Comparison of ENCODE assay signal across 9 cellular contexts in genomic region chr7:6530626-6531491, GRCh38. TPM values are rescaled to one million over a fixed set of nuclear protein-coding genes. Genes with fewer than 3 reads are reported as not detected.
DNase-seq lines count a peak whose midpoint lies in the region; ATAC-seq and TF ChIP-seq lines count a peak whose summit lies in the region.
"Had no signal": no experiment of that assay in that cellular context is flagged by ENCODE, and none has a peak within 500 bp of the region (broad histone marks: within the 10 kb centered on the region; RNA-seq: fewer than 3 reads in every experiment).

No MANE protein-coding gene starts in this region.

- WGBS in psoas muscle, 3 donors, result 2 to 4% (median 3%) methylated on average over 52 to 74 of the region's 74 CpGs

- no peak overlapping the region for H3K27ac Mint-ChIP-seq in CD8-positive, alpha-beta T cell
- H3K27ac Mint-ChIP-seq in activated CD4-positive, alpha-beta T cell treated with anti-CD3 and anti-CD28 coated beads, Interleukin-2, amount 10 ng/mL, durations not matched to agents 24 days and 14 days, result no peak overlapping the region

- CTCF ChIA-PET in CD8-positive, alpha-beta T cell (lab: Charles Lee), result interaction anchor here (0.6 to 1.0 kb wide), 2 partner anchors 12 to 17 kb away, joined by 3 to 4 read pairs; no protein-coding TSS in a partner anchor

- intact Hi-C loops in CD8-positive, alpha-beta T cell (cut with DNase I, micrococcal nuclease), result no loop called here
- intact Hi-C loops in activated CD4-positive, alpha-beta T cell treated with anti-CD3 and anti-CD28 coated beads, Interleukin-2, amount 10 ng/mL, durations not matched to agents 24 days and 14 days (cut with micrococcal nuclease), result no loop called here
- intact Hi-C loops in psoas muscle (cut with DNase I), result no loop called here

- peak; percentile 90 for ATAC-seq in CD8-positive, alpha-beta T cell
- peak; percentile 28 for ATAC-seq in HG02870 (IDR thresholded peaks at IDR 0.05; ENCODE audit: unreplicated experiment)
- ATAC-seq in psoas muscle, result no peak
- ATAC-seq in GM19324 (IDR thresholded peaks at IDR 0.05; ENCODE audit: low FRiP score, unreplicated experiment), result no peak

- H3K27ac ChIP-seq in CD8-positive, alpha-beta T cell (ENCODE audit: low read depth, low read length), result no peak overlapping the region
- no peak overlapping the region for H3K27ac ChIP-seq in effector memory CD4-positive, alpha-beta T cell (ENCODE audit: insufficient read depth, low read length, poor library complexity, severe bottlenecking)
- no peak overlapping the region for H3K27ac ChIP-seq in psoas muscle

- H3K4me1 ChIP-seq in CD8-positive, alpha-beta T cell (ENCODE audit: insufficient read depth, low read length), result peaks cover 13% of the 10 kb centered on the region
- peaks cover 5% of the 10 kb centered on the region for H3K4me1 ChIP-seq in effector memory CD4-positive, alpha-beta T cell (ENCODE audit: control insufficient read depth, insufficient read depth, low read length, poor library complexity, severe bottlenecking)
- H3K4me1 ChIP-seq in psoas muscle, result peaks cover 4% of the 10 kb centered on the region

- H3K36me3 ChIP-seq in CD8-positive, alpha-beta T cell (ENCODE audit: insufficient read depth, low read length), result no peaks in the 10 kb centered on the region
- no peaks in the 10 kb centered on the region for H3K36me3 ChIP-seq in effector memory CD4-positive, alpha-beta T cell (ENCODE audit: control insufficient read depth, insufficient read depth, low read length)
- no peaks in the 10 kb centered on the region for H3K36me3 ChIP-seq in psoas muscle (ENCODE audit: insufficient read depth in 1 of 2, low read depth in 1 of 2)

- TF ChIP-seq CTCF in CD8-positive, alpha-beta T cell (IDR thresholded peaks at IDR 0.05), result no peak
- no peak for TF ChIP-seq CTCF in psoas muscle (IDR thresholded peaks at IDR 0.05)

- peak; percentile 54 to 87 (median 69) for DNase-seq in CD8-positive, alpha-beta T cell
- DNase-seq in activated CD4-positive, alpha-beta T cell treated with anti-CD3 and anti-CD28 coated beads, Interleukin-2, amount 10 ng/mL, durations not matched to agents 24 days and 14 days, result peak; percentile 81
- DNase-seq in effector memory CD4-positive, alpha-beta T cell, result peak; percentile 13 to 35 (median 32)
- DNase-seq in psoas muscle (no peak), SK-N-DZ (ENCODE audit: low spot score) (no peak), NCI-H128 (lab: John Stamatoyannopoulos, UW; ENCODE audit: unreplicated experiment) (no peak)

- H3K9me3 ChIP-seq in CD8-positive, alpha-beta T cell (ENCODE audit: low read length), result no peaks in the 10 kb centered on the region
- no peaks in the 10 kb centered on the region for H3K9me3 ChIP-seq in effector memory CD4-positive, alpha-beta T cell (ENCODE audit: control insufficient read depth, low read length)
- H3K9me3 ChIP-seq in psoas muscle, result no peaks in the 10 kb centered on the region

- H3K4me3 Mint-ChIP-seq in CD8-positive, alpha-beta T cell, result peak overlapping the region; percentile 83
- H3K4me3 Mint-ChIP-seq in activated CD4-positive, alpha-beta T cell treated with anti-CD3 and anti-CD28 coated beads, Interleukin-2, amount 10 ng/mL, durations not matched to agents 24 days and 14 days, result peak overlapping the region; percentile 79

- H3K4me3 ChIP-seq in CD8-positive, alpha-beta T cell (ENCODE audit: low read depth, low read length), result peak overlapping the region; percentile 83
- H3K4me3 ChIP-seq in effector memory CD4-positive, alpha-beta T cell (ENCODE audit: insufficient read depth, low read depth, low read length, poor library complexity, severe bottlenecking), result peak overlapping the region; percentile 53
- peak overlapping the region; percentile 54 for H3K4me3 ChIP-seq in psoas muscle

- POLR2A ChIA-PET in CD8-positive, alpha-beta T cell (lab: Charles Lee), result interaction anchor here (0.7 to 2.0 kb wide), 2 partner anchors 24 to 60 kb away, joined by 4 to 5 read pairs; partner anchors contain the start of gene INTS15

- peaks cover 19% of the 10 kb centered on the region for H3K27me3 Mint-ChIP-seq in CD8-positive, alpha-beta T cell (ENCODE audit: low read depth)
- H3K27me3 Mint-ChIP-seq in activated CD4-positive, alpha-beta T cell treated with anti-CD3 and anti-CD28 coated beads, Interleukin-2, amount 10 ng/mL, durations not matched to agents 24 days and 14 days, result peaks cover 47% of the 10 kb centered on the region

- H3K4me1 Mint-ChIP-seq in CD8-positive, alpha-beta T cell (ENCODE audit: low read depth), result peaks cover 20% of the 10 kb centered on the region
- peaks cover 15% of the 10 kb centered on the region for H3K4me1 Mint-ChIP-seq in activated CD4-positive, alpha-beta T cell treated with anti-CD3 and anti-CD28 coated beads, Interleukin-2, amount 10 ng/mL, durations not matched to agents 24 days and 14 days

- H3K9me3 Mint-ChIP-seq in CD8-positive, alpha-beta T cell, result no peaks in the 10 kb centered on the region
- no peaks in the 10 kb centered on the region for H3K9me3 Mint-ChIP-seq in activated CD4-positive, alpha-beta T cell treated with anti-CD3 and anti-CD28 coated beads, Interleukin-2, amount 10 ng/mL, durations not matched to agents 24 days and 14 days

- peaks cover 1% of the 10 kb centered on the region for H3K27me3 ChIP-seq in CD8-positive, alpha-beta T cell (ENCODE audit: insufficient read depth, low read length)
- peaks cover 14% of the 10 kb centered on the region for H3K27me3 ChIP-seq in effector memory CD4-positive, alpha-beta T cell (replicated peaks; ENCODE audit: control insufficient read depth, insufficient read depth, low read length, poor library complexity, severe bottlenecking)
- H3K27me3 ChIP-seq in psoas muscle (ENCODE audit: insufficient read depth in 3 of 3, low read length in 2 of 3), result peaks cover 0 to 73% (median 35%) of the 10 kb centered on the region in 3 donors

- no peaks in the 10 kb centered on the region for H3K36me3 Mint-ChIP-seq in CD8-positive, alpha-beta T cell
- no peaks in the 10 kb centered on the region for H3K36me3 Mint-ChIP-seq in activated CD4-positive, alpha-beta T cell treated with anti-CD3 and anti-CD28 coated beads, Interleukin-2, amount 10 ng/mL, durations not matched to agents 24 days and 14 days (ENCODE audit: low read depth)

RNA-seq across cellular contexts. Expression of gene GRID2IP, which starts 20.4 kb away (rescaled TPM):
- under 1 TPM; 0.25 to 0.33 TPM for total RNA-seq in CD8-positive, alpha-beta T cell
- total RNA-seq in activated CD4-positive, alpha-beta T cell treated with anti-CD3 and anti-CD28 coated beads, Interleukin-2, amount 10 ng/mL, durations not matched to agents 24 days and 14 days, result 0.05 TPM in 1 of 2 replicates, not detected in the other
- under 1 TPM in 1 of 4 donors, not detected in 3; 0.06 TPM for total RNA-seq in psoas muscle
- under 1 TPM in 2 of 3 donors, not detected in 1; 0.01 to 0.03 TPM for polyA plus RNA-seq in psoas muscle
- polyA plus RNA-seq in SK-N-DZ (2014; cell fraction: cytosol; rRNA removed), result not detected in 2 replicates
- 0.26 and 0.39 TPM in 2 replicates for polyA plus RNA-seq in SK-N-DZ (2014; cell fraction: nucleus; rRNA removed)
- polyA plus RNA-seq: liver had no signal

RNA-seq across cellular contexts. Expression of gene ZDHHC4, which starts 46.4 kb away (rescaled TPM):
- 10 to 100 TPM; 35.6 to 37.0 TPM for total RNA-seq in CD8-positive, alpha-beta T cell
- 26.7 and 28.3 TPM in 2 replicates for total RNA-seq in activated CD4-positive, alpha-beta T cell treated with anti-CD3 and anti-CD28 coated beads, Interleukin-2, amount 10 ng/mL, durations not matched to agents 24 days and 14 days
- total RNA-seq in psoas muscle, result 10 to 100 TPM; 46.7 to 60.1 (median 56.1) TPM
- polyA plus RNA-seq in psoas muscle, result 100 to 1,000 TPM in 1 of 3 donors, 10 to 100 TPM in 2; 60.0 to 112 (median 78.1) TPM
- 100.0 and 101 TPM in 2 replicates for polyA plus RNA-seq in SK-N-DZ (2014; cell fraction: cytosol; rRNA removed)
- 89.4 and 113 TPM in 2 replicates for polyA plus RNA-seq in SK-N-DZ (2014; cell fraction: nucleus; rRNA removed)

RNA-seq across cellular contexts. Expression of gene KDELR2, which starts 46.9 kb away (rescaled TPM):
- 10 to 100 TPM; 25.9 to 29.0 TPM for total RNA-seq in CD8-positive, alpha-beta T cell
- total RNA-seq in activated CD4-positive, alpha-beta T cell treated with anti-CD3 and anti-CD28 coated beads, Interleukin-2, amount 10 ng/mL, durations not matched to agents 24 days and 14 days, result 64.0 and 73.8 TPM in 2 replicates
- total RNA-seq in psoas muscle, result 10 to 100 TPM; 29.6 to 47.9 (median 42.6) TPM
- polyA plus RNA-seq in psoas muscle, result 10 to 100 TPM; 31.9 to 69.7 (median 51.5) TPM
- 85.9 and 105 TPM in 2 replicates for polyA plus RNA-seq in SK-N-DZ (2014; cell fraction: cytosol; rRNA removed)
- 36.3 and 37.7 TPM in 2 replicates for polyA plus RNA-seq in SK-N-DZ (2014; cell fraction: nucleus; rRNA removed)

RNA-seq across cellular contexts. Expression of gene INTS15, which starts 59.0 kb away (rescaled TPM):
- 10 to 100 TPM; 48.8 to 52.3 TPM for total RNA-seq in CD8-positive, alpha-beta T cell
- 42.5 and 45.1 TPM in 2 replicates for total RNA-seq in activated CD4-positive, alpha-beta T cell treated with anti-CD3 and anti-CD28 coated beads, Interleukin-2, amount 10 ng/mL, durations not matched to agents 24 days and 14 days
- 10 to 100 TPM; 14.1 to 26.3 (median 21.3) TPM for total RNA-seq in psoas muscle
- 10 to 100 TPM; 20.3 to 46.0 (median 25.6) TPM for polyA plus RNA-seq in psoas muscle
- 24.2 and 27.5 TPM in 2 replicates for polyA plus RNA-seq in SK-N-DZ (2014; cell fraction: cytosol; rRNA removed)
- 20.3 and 36.4 TPM in 2 replicates for polyA plus RNA-seq in SK-N-DZ (2014; cell fraction: nucleus; rRNA removed)

Comparison
In these comparisons a context has a peak if more than half of its experiments do, and no peak if none do; other contexts are left out.
1. ATAC-seq: peak in CD8-positive, alpha-beta T cell (single experiment) and HG02870 (single experiment); none in psoas muscle (0 of 4) and GM19324 (single experiment).
2. DNase-seq: peak in CD8-positive, alpha-beta T cell (7 of 7), activated CD4-positive, alpha-beta T cell treated with anti-CD3 and anti-CD28 coated beads, Interleukin-2, amount 10 ng/mL, durations not matched to agents 24 days and 14 days (single experiment) and effector memory CD4-positive, alpha-beta T cell (3 of 3); none in psoas muscle (0 of 2), SK-N-DZ (single experiment) and NCI-H128 (single experiment).
3. Peak in every context shown above with its lines, with median percentiles within 50 percentile points of each other: H3K4me3 ChIP-seq.